In genomic region chr11:125968363-125968762, GRCh38 we compare ENCODE assay signal across 1 cellular context.
TF ChIP-seq lines count a peak whose summit lies in the region.

No MANE protein-coding gene starts in this region.

TF ChIP-seq in HepG2, 621 proteins besides CTCF, POLR2A, EP300 and RAD21 (continued from another document):
- TF ChIP-seq SKIL (CRISPR knock-in tag; IDR thresholded peaks at IDR 0.05; ENCODE audit: borderline replicate concordance) (no peak), RARA (CRISPR knock-in tag; IDR thresholded peaks at IDR 0.05) (peak; percentile 22; the same call in 1 of the 2 replicates), RXRB (CRISPR knock-in tag; IDR thresholded peaks at IDR 0.05; ENCODE audit: borderline replicate concordance) (peak; percentile 25; the same call in 1 of the 2 replicates), DPF2 (CRISPR knock-in tag; IDR thresholded peaks at IDR 0.05; ENCODE audit: borderline replicate concordance, low read depth) (no peak), RFXAP (CRISPR knock-in tag; IDR thresholded peaks at IDR 0.05; ENCODE audit: borderline replicate concordance) (no peak), DZIP1 (CRISPR knock-in tag; IDR thresholded peaks at IDR 0.05) (no peak), NR0B2 (CRISPR knock-in tag; IDR thresholded peaks at IDR 0.05) (no peak), HOXA5 (CRISPR knock-in tag; IDR thresholded peaks at IDR 0.05) (no peak), YEATS2 (CRISPR knock-in tag; IDR thresholded peaks at IDR 0.05; ENCODE audit: borderline replicate concordance) (peak; percentile 27; the same call in 1 of the 2 replicates), CBX2 (IDR thresholded peaks at IDR 0.05; ENCODE audit: low read depth, low read length) (no peak), CBX2 (CRISPR knock-in tag; IDR thresholded peaks at IDR 0.05; ENCODE audit: low read depth) (no peak), SOX5 (CRISPR knock-in tag; IDR thresholded peaks at IDR 0.05; ENCODE audit: borderline replicate concordance) (0 out of 2 replicates have a peak, but pooled peaks have one; percentile 27), JUN (CRISPR knock-in tag; IDR thresholded peaks at IDR 0.05) (no peak), ZNF253 (CRISPR knock-in tag; IDR thresholded peaks at IDR 0.05; ENCODE audit: borderline replicate concordance) (no peak), CREB1 (IDR thresholded peaks at IDR 0.05) (no peak), CREB1 (CRISPR knock-in tag; IDR thresholded peaks at IDR 0.05) (no peak), SMARCC2 (IDR thresholded peaks at IDR 0.05) (0 out of 2 replicates have a peak, but pooled peaks have one; percentile 12)
TF ChIP-seq in HepG2: peak in this region for 28.
